In the genomic region with DNA sequence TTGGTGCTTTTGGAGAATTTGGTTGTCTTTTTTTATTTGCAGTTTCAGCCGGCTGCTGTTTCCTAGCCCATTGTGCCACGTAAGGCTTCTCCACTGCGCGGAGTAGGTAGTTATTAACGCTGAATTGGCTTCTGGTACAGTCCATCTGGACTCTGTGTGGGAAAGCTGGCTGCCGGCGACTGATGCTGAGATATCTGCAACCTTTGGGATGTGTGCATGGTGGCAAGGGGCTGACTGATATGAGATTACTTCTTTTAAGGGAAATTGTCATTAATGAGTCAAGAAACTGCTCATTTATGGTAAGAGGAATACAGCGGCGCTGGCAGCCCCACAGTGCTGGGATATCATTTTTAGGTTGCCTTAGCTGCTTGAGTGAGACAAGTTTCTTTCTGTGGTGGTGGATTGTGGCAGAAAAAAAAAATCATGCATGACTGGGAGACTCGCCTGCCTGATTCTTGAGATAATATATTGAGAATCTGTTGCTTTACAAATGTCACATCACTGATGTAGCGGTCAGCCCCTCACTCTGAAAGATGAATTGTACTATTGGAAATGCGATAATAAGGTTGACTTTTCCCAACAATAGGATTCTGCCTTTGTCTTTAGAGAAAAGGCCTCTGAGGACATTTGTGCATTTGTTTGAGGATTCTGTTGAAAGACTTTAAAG, we compare ENCODE assay signal across 27 cellular contexts. TPM values are rescaled to one million over a fixed set of nuclear protein-coding genes. Genes with fewer than 3 reads are reported as not detected.
DNase-seq lines count a peak whose midpoint lies in the region; ATAC-seq and TF ChIP-seq lines count a peak whose summit lies in the region.
"Had no signal": no experiment of that assay in that cellular context is flagged by ENCODE, and none has a peak within 500 bp of the region (broad histone marks: within the 10 kb centered on the region; RNA-seq: fewer than 3 reads in every experiment).

No MANE protein-coding gene starts in this region.

- no peak for DNase-seq in GM23338 (ENCODE audit: low spot score)
- DNase-seq in NCI-H1694 treated with DMSO at 0.1 percent for 48 hours (lab: John Stamatoyannopoulos, UW) = peak; percentile 92
- DNase-seq in SK-N-DZ (ENCODE audit: low spot score) = peak; percentile 79
- no peak for DNase-seq in brain microvascular endothelial cell
- DNase-seq in activated CD4-positive, alpha-beta T cell treated with anti-CD3 and anti-CD28 coated beads for 48 hours = no peak
- no peak for DNase-seq in Peyer's patch
- DNase-seq: activated CD4-positive, alpha-beta memory T cell treated with anti-CD3 and anti-CD28 coated beads for 36 hours; activated T-cell treated with anti-CD3 and anti-CD28 coated beads for 4 hours; CD8-positive, alpha-beta T cell; DMS79; mesenchymal stem cell; MM.1S; naive B cell; NCI-H2107; RPMI8226; spleen; stimulated activated CD4-positive, alpha-beta T cell treated with anti-CD3 and anti-CD28 coated beads, Interleukin-4, amount 100 ng/mL, for 1 hour; stimulated activated naive CD4-positive, alpha-beta T cell; thyroid gland had no signal

- H3K4me1 Mint-ChIP-seq in GM23338 = peaks cover 42% of the 10 kb centered on the region

- H3K27ac ChIP-seq in GM23338 (ENCODE audit: low read depth) (no peak overlapping the region), neural cell (ENCODE audit: low read length) (peak overlapping the region; percentile 9), brain microvascular endothelial cell (no peak overlapping the region), Peyer's patch (no peak overlapping the region)
- H3K27ac ChIP-seq: right atrium auricular region, SK-N-MC, spleen, thyroid gland had no signal

- no peak for TF ChIP-seq POLR2A in Peyer's patch (IDR thresholded peaks at IDR 0.05)

- H3K79me2 ChIP-seq in GM23338 (replicated peaks; ENCODE audit: insufficient read depth) (no peaks in the 10 kb centered on the region), neural cell (replicated peaks; ENCODE audit: insufficient read depth, low read length) (no peaks in the 10 kb centered on the region)

- no peaks in the 10 kb centered on the region for H3K27me3 Mint-ChIP-seq in GM23338 (ENCODE audit: insufficient read depth, low read depth, poor library complexity)

- TF ChIP-seq RAD21 in neural cell (conservative IDR thresholded peaks at IDR 0.05) = no peak

- H4K20me1 ChIP-seq in GM23338 (replicated peaks; ENCODE audit: insufficient read depth) (no peaks in the 10 kb centered on the region), neural cell (ENCODE audit: insufficient read depth) (no peaks in the 10 kb centered on the region)

- no peaks in the 10 kb centered on the region for H3K36me3 ChIP-seq in GM23338 (ENCODE audit: insufficient read depth)
- no peaks in the 10 kb centered on the region for H3K36me3 ChIP-seq in neural cell (ENCODE audit: insufficient read depth, low read length)
- H3K36me3 ChIP-seq in brain microvascular endothelial cell (replicated peaks) = no peaks in the 10 kb centered on the region
- H3K36me3 ChIP-seq in Peyer's patch = no peaks in the 10 kb centered on the region
- H3K36me3 ChIP-seq: right atrium auricular region, spleen, thyroid gland had no signal

- H3K36me3 Mint-ChIP-seq in GM23338 (ENCODE audit: low read depth) = no peaks in the 10 kb centered on the region
- H3K36me3 Mint-ChIP-seq: activated CD4-positive, alpha-beta memory T cell treated with anti-CD3 and anti-CD28 coated beads for 36 hours; CD8-positive, alpha-beta T cell had no signal

- no peak overlapping the region for H3K4me3 Mint-ChIP-seq in GM23338
- H3K4me3 Mint-ChIP-seq: activated CD4-positive, alpha-beta memory T cell treated with anti-CD3 and anti-CD28 coated beads for 36 hours; CD8-positive, alpha-beta T cell; dendritic cell treated with granulocyte-macrophage colony-stimulating factor and Interleukin-4, amounts not matched to agents 40 ng/mL and 50 ng/mL, for 4 days; naive B cell had no signal

- TF ChIP-seq CTCF in GM23338 (conservative IDR thresholded peaks at IDR 0.05; ENCODE audit: low read depth in 2 of 2) (no peak), neural cell (IDR thresholded peaks at IDR 0.05; ENCODE audit: poor library complexity, severe bottlenecking) (no peak), brain microvascular endothelial cell (IDR thresholded peaks at IDR 0.05; ENCODE audit: low read depth, low read length, missing control alignments) (no peak), Peyer's patch (IDR thresholded peaks at IDR 0.05) (no peak)

- peaks cover 28% of the 10 kb centered on the region for H3K4me1 ChIP-seq in GM23338 (ENCODE audit: insufficient read depth)
- no peaks in the 10 kb centered on the region for H3K4me1 ChIP-seq in Peyer's patch
- H3K4me1 ChIP-seq: thyroid gland had no signal

- H3K4me2 ChIP-seq in GM23338 (no peak overlapping the region), neural cell (ENCODE audit: low read length) (no peak overlapping the region)

- no peaks in the 10 kb centered on the region; the same call in 2 of the 3 replicates for H3K9me3 Mint-ChIP-seq in GM23338
- H3K9me3 Mint-ChIP-seq: activated CD4-positive, alpha-beta memory T cell treated with anti-CD3 and anti-CD28 coated beads for 36 hours; CD8-positive, alpha-beta T cell; dendritic cell treated with granulocyte-macrophage colony-stimulating factor and Interleukin-4, amounts not matched to agents 40 ng/mL and 50 ng/mL, for 4 days had no signal

- H3K4me3 ChIP-seq in GM23338 (no peak overlapping the region), neural cell (ENCODE audit: low read length) (no peak overlapping the region), brain microvascular endothelial cell (ENCODE audit: low read depth, low read length) (no peak overlapping the region), Peyer's patch (no peak overlapping the region)
- H3K4me3 ChIP-seq: GM12878, K562, right atrium auricular region, SK-N-MC, spleen, thyroid gland had no signal

- H3F3A ChIP-seq in GM23338 (replicated peaks; ENCODE audit: low read depth) (no peaks in the 10 kb centered on the region), neural cell (ENCODE audit: insufficient read depth, low read length, poor library complexity, severe bottlenecking) (no peaks in the 10 kb centered on the region)

- ATAC-seq in GM23338 = no peak
- ATAC-seq: CD8-positive, alpha-beta T cell had no signal

- H3K9me3 ChIP-seq in neural cell (ENCODE audit: low read length) = no peaks in the 10 kb centered on the region
- no peaks in the 10 kb centered on the region for H3K9me3 ChIP-seq in Peyer's patch
- H3K9me3 ChIP-seq: right atrium auricular region, spleen, thyroid gland had no signal

- H3K9ac ChIP-seq in neural cell (ENCODE audit: low read length) = no peak overlapping the region

- H3K27me3 ChIP-seq in GM23338 (ENCODE audit: insufficient read depth) (no peaks in the 10 kb centered on the region), neural cell (ENCODE audit: insufficient read depth, low read depth, low read length) (no peaks in the 10 kb centered on the region), brain microvascular endothelial cell (replicated peaks) (no peaks in the 10 kb centered on the region), Peyer's patch (no peaks in the 10 kb centered on the region)
- H3K27me3 ChIP-seq: right atrium auricular region, thyroid gland had no signal

- no peak for TF ChIP-seq EP300 in neural cell (conservative IDR thresholded peaks at IDR 0.05; ENCODE audit: poor library complexity, severe bottlenecking)

- in situ Hi-C loops in brain microvascular endothelial cell (cut with HindIII; ENCODE audit: low pct_ligation_motif_present, low sequenced_read_pairs) = no loop called here

- H2AFZ ChIP-seq in GM23338 (peak overlapping the region; percentile 0; the same call in 1 of the 2 replicates), neural cell (ENCODE audit: low read depth, low read length) (no peak overlapping the region)

- H3K27ac Mint-ChIP-seq in GM23338 = peak overlapping the region; percentile 15; the same call in 1 of the 2 replicates
- H3K27ac Mint-ChIP-seq: activated CD4-positive, alpha-beta memory T cell treated with anti-CD3 and anti-CD28 coated beads for 36 hours; CD8-positive, alpha-beta T cell; dendritic cell treated with granulocyte-macrophage colony-stimulating factor and Interleukin-4, amounts not matched to agents 40 ng/mL and 50 ng/mL, for 4 days had no signal

- H3K9me2 ChIP-seq in GM23338 (ENCODE audit: insufficient read depth) (no peaks in the 10 kb centered on the region), neural cell (ENCODE audit: insufficient read depth, low read length) (no peaks in the 10 kb centered on the region)

TF ChIP-seq in GM23338, 12 proteins besides CTCF, POLR2A, EP300 and RAD21 (continues in another document):
- TF ChIP-seq NANOG (IDR thresholded peaks at IDR 0.05; ENCODE audit: borderline replicate concordance) (no peak), ZNF114 (CRISPR knock-in tag; IDR thresholded peaks at IDR 0.05) (no peak), JUNB (IDR thresholded peaks at IDR 0.05; ENCODE audit: unreplicated experiment) (no peak), ZNF331 (CRISPR knock-in tag; IDR thresholded peaks at IDR 0.05; ENCODE audit: low read depth) (no peak), EZH2phosphoT487 (IDR thresholded peaks at IDR 0.05; ENCODE audit: unreplicated experiment) (no peak), CREB1 (CRISPR knock-in tag; IDR thresholded peaks at IDR 0.05; ENCODE audit: low read depth) (no peak)

TF ChIP-seq in neural cell, 6 proteins besides CTCF, POLR2A, EP300 and RAD21 (continues in another document):
- TF ChIP-seq MXI1 (conservative IDR thresholded peaks at IDR 0.05; ENCODE audit: poor library complexity, severe bottlenecking) (no peak), EZH2 (IDR thresholded peaks at IDR 0.05; ENCODE audit: borderline replicate concordance, insufficient read depth, low read length, poor library complexity, severe bottlenecking) (no peak), POLR2AphosphoS5 (IDR thresholded peaks at IDR 0.05) (no peak)

RNA-seq across cellular contexts. Expression of a gene that starts 2.5 kb away (rescaled TPM):
- total RNA-seq in GM23338 (2014; rRNA removed; shearing (Covaris generic)) = 1.4 and 2.6 TPM in 2 replicates
- polyA plus RNA-seq in GM23338 (2016; fragmentation: Nextera tagmentation; extraction: Ambion mirVana) = 1.7 and 1.9 TPM in 2 replicates
- polyA plus RNA-seq in SK-N-DZ (2014; cell fraction: cytosol; rRNA removed) = 263 and 313 TPM in 2 replicates
- polyA plus RNA-seq in SK-N-DZ (2014; cell fraction: nucleus; rRNA removed) = 181 and 182 TPM in 2 replicates
- 81.0 and 105 TPM in 2 replicates for polyA plus RNA-seq in neural cell
- 48.4 and 54.8 TPM in 2 replicates for polyA minus RNA-seq in neural cell
- total RNA-seq in Peyer's patch = 1 to 10 TPM in 3 of 4 donors, under 1 TPM in 1; 0.18 to 5.5 (median 2.6) TPM
- total RNA-seq: activated CD4-positive, alpha-beta memory T cell treated with anti-CD3 and anti-CD28 coated beads for 36 hours; bronchial epithelial cell; CD8-positive, alpha-beta T cell; GM12878; K562; osteoblast; thyroid gland had no signal
- polyA plus RNA-seq: K562 had no signal

Comparison
In these comparisons a context has a peak if more than half of its experiments do, and no peak if none do; other contexts are left out.
1. DNase-seq: peak in NCI-H1694 treated with DMSO at 0.1 percent for 48 hours (single experiment) and SK-N-DZ (single experiment); none in GM23338 (single experiment), brain microvascular endothelial cell (single experiment), activated CD4-positive, alpha-beta T cell treated with anti-CD3 and anti-CD28 coated beads for 48 hours (single experiment) and Peyer's patch (0 of 3).